In the genomic region with DNA sequence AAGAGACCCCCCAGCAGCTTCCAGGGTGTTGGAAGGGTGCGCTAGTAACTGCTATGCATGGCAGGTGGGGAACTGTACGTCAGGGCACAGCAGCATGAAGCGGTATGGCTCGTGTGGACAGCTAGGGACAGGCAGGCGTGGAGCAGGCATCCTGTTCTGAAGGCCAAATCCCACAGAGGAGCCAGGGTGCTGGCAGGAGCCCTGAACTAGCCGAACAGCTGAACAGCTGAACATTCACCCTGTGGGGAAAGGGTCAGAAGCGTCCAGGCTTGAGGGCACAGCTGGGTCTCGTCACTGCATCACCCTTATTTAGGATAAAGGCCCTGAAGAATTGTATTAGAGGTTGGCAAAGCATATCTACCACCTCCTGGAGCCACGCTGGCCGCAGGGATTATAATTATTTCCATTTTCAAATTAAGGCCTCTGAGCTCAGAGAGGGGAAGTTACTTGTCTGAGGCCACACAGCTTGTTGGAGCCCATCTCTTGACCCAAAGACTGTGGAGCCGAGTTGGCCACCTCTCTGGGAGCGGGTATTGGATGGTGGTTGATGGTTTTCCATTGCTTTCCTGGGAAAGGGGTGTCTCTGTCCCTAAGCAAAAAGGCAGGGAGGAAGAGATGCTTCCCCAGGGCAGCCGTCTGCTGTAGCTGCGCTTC, we compare ENCODE assay signal across 25 cellular contexts. TPM values are rescaled to one million over a fixed set of nuclear protein-coding genes. Genes with fewer than 3 reads are reported as not detected.
DNase-seq lines count a peak whose midpoint lies in the region; ATAC-seq, FAIRE-seq and TF ChIP-seq lines count a peak whose summit lies in the region.
"Had no signal": no experiment of that assay in that cellular context is flagged by ENCODE, and none has a peak within 500 bp of the region (broad histone marks: within the 10 kb centered on the region; RNA-seq: fewer than 3 reads in every experiment).

No MANE protein-coding gene starts in this region.

- BruUV-seq in HepG2 (replicated peaks; lab: Mats Ljungman, UMichigan), result no TSS peak

- H4K91ac ChIP-seq in trophoblast cell (ENCODE audit: low read depth, low read length), result no peak overlapping the region

- H3K27me3 ChIP-seq in HepG2 (ENCODE audit: control insufficient read depth in 1 of 2, insufficient read depth in 2 of 2, low read length in 2 of 2) (0 out of 5 replicates have a peak, but pooled peaks cover 0 to 1% of the 10 kb centered on the region in 2 experiments), trophoblast cell (ENCODE audit: insufficient read depth, low read length) (no peaks in the 10 kb centered on the region)
- H3K27me3 ChIP-seq: SJSA1 had no signal

- no peak overlapping the region for H2AFZ ChIP-seq in HepG2 (ENCODE audit: low read length)
- no peak overlapping the region for H2AFZ ChIP-seq in trophoblast cell (ENCODE audit: insufficient read depth, low read length, poor library complexity)

- POLR2A ChIA-PET in HepG2 (lab: Yijun Ruan, JAX), result no interaction called here

- H4K20me1 ChIP-seq in HepG2 (ENCODE audit: insufficient read depth, low read length), result no peaks in the 10 kb centered on the region

- in situ Hi-C loops in HepG2 (cut with HindIII; ENCODE audit: extremely low pct_ligation_motif_present, low pct_unique_long_range_greater_than_20kb), result no loop called here

- H3K4me1 ChIP-seq in HepG2 (ENCODE audit: insufficient read depth, low read length) (peaks cover 25% of the 10 kb centered on the region), trophoblast cell (ENCODE audit: control insufficient read depth in 1 of 2, insufficient read depth in 2 of 2, low read length in 2 of 2) (no peaks in the 10 kb centered on the region)
- H3K4me1 ChIP-seq: SJSA1 had no signal

- DNase-seq in HepG2 (ENCODE audit: low spot score), result no peak
- DNase-seq in trophoblast cell, result peak; percentile 33 to 40
- DNase-seq in OCI-M1 (lab: John Stamatoyannopoulos, UW), result no peak
- no peak for DNase-seq in left colon
- DNase-seq in NCI-H2171 treated with DMSO at 0.1 percent for 48 hours (lab: John Stamatoyannopoulos, UW), result no peak
- no peak for DNase-seq in GM19240 (ENCODE audit: insufficient read length, low spot score)
- DNase-seq: ACHN; C1 segment of cervical spinal cord; CD8-positive, alpha-beta T cell; GOT3; HCEC 1CT; NCI-H1105; NCI-H146; NCI-H2029; NCI-H345; NCI-H524 treated with DMSO at 0.1 percent for 48 hours; NCI-H82 had no signal

- H3K18ac ChIP-seq in trophoblast cell (ENCODE audit: low read length), result no peak overlapping the region

- WGBS in HepG2 (ENCODE audit: low lambda C conversion rate), result 61% methylated on average over 13 of the region's 14 CpGs
- WGBS in trophoblast cell (ENCODE audit: extremely low coverage, insufficient coverage, insufficient read length), result no CpG with 5 or more reads among the region's 14 CpGs

- H3K9me3 ChIP-seq in HepG2 (ENCODE audit: low read length), result no peaks in the 10 kb centered on the region
- H3K9me3 ChIP-seq in trophoblast cell (ENCODE audit: insufficient read depth, low read depth, low read length), result no peaks in the 10 kb centered on the region
- H3K9me3 ChIP-seq: SJSA1 had no signal

- no peak overlapping the region for H3K14ac ChIP-seq in trophoblast cell (ENCODE audit: low read length)

- no peak overlapping the region for H2BK120ac ChIP-seq in trophoblast cell (ENCODE audit: insufficient read depth, low read length, poor library complexity)

- no peak for TF ChIP-seq RAD21 in HepG2 (CRISPR knock-in tag; IDR thresholded peaks at IDR 0.05)

- H3K27ac ChIP-seq in angular gyrus (ENCODE audit: low read depth, low read length) (peak overlapping the region; percentile 32), HepG2 (ENCODE audit: extremely low read length, insufficient read depth, low read length) (no peak overlapping the region), trophoblast cell (ENCODE audit: low read depth, low read length) (no peak overlapping the region)
- H3K27ac ChIP-seq: HL-60, KMS-11, SJSA1 had no signal

- intact Hi-C loops in HepG2 (cut with micrococcal nuclease; ENCODE audit: unreplicated experiment) (no loop called here), left colon (cut with DNase I, micrococcal nuclease) (no loop called here)

- no peak for TF ChIP-seq CTCF in HepG2 (CRISPR knock-in tag; IDR thresholded peaks at IDR 0.05)

- H3K36me3 ChIP-seq in HepG2 (replicated peaks in 1 of 2; ENCODE audit: control insufficient read depth in 1 of 2, insufficient read depth in 2 of 2, low read length in 2 of 2) (no peaks in the 10 kb centered on the region), trophoblast cell (ENCODE audit: control insufficient read depth in 1 of 2, insufficient read depth in 2 of 2, low read length in 2 of 2) (no peaks in the 10 kb centered on the region)
- H3K36me3 ChIP-seq: SJSA1 had no signal

- H3K4ac ChIP-seq in trophoblast cell (ENCODE audit: low read depth, low read length), result no peak overlapping the region

- no peak for FAIRE-seq in HepG2 (lab: Jason Lieb, UNC)
- FAIRE-seq: G401.6, GM12892, RCC 7860 had no signal

- CTCF ChIA-PET in HepG2 (lab: Yijun Ruan, JAX; ENCODE audit: low intra/inter-chr PET ratio, low total read pairs), result no interaction called here

- H3K4me2 ChIP-seq in HepG2 (ENCODE audit: low read depth, low read length) (no peak overlapping the region), trophoblast cell (ENCODE audit: low read length) (no peak overlapping the region)
- H3K4me2 ChIP-seq: KMS-11 had no signal

- H3K79me2 ChIP-seq in HepG2 (ENCODE audit: insufficient read depth, low read length), result no peaks in the 10 kb centered on the region
- no peaks in the 10 kb centered on the region for H3K79me2 ChIP-seq in trophoblast cell (ENCODE audit: control insufficient read depth, insufficient read depth, low read length, poor library complexity)

- H4K12ac ChIP-seq in trophoblast cell (ENCODE audit: low read depth, low read length), result no peak overlapping the region

- H2BK12ac ChIP-seq in trophoblast cell (ENCODE audit: low read length), result no peak overlapping the region

- peak; percentile 19; the same call in 1 of the 3 replicates for ATAC-seq in HepG2
- no peak for ATAC-seq in left colon
- ATAC-seq: CD8-positive, alpha-beta T cell had no signal

- no peak overlapping the region for H3K23ac ChIP-seq in trophoblast cell (ENCODE audit: low read length)

- no peak overlapping the region for H4K8ac ChIP-seq in trophoblast cell (ENCODE audit: low read depth, low read length)

- no peak overlapping the region for H3K9ac ChIP-seq in HepG2 (ENCODE audit: insufficient read depth, low read depth, low read length)
- H3K9ac ChIP-seq in trophoblast cell (ENCODE audit: low read length), result no peak overlapping the region
- H3K9ac ChIP-seq: KMS-11 had no signal

- no peaks in the 10 kb centered on the region for H3K79me1 ChIP-seq in trophoblast cell (ENCODE audit: low read length)

- H2BK5ac ChIP-seq in trophoblast cell (ENCODE audit: low read depth, low read length, poor library complexity), result no peak overlapping the region

- no peak for TF ChIP-seq POLR2A in HepG2 (IDR thresholded peaks at IDR 0.05; ENCODE audit: insufficient read depth in 1 of 2, low read depth in 2 of 2, low read length in 2 of 2)

- TF ChIP-seq EP300 in HepG2 (IDR thresholded peaks at IDR 0.05; ENCODE audit: low read depth in 2 of 2, low read length in 2 of 2) (no peak), HepG2 (CRISPR knock-in tag; IDR thresholded peaks at IDR 0.05; ENCODE audit: borderline replicate concordance) (no peak)

- H2AK5ac ChIP-seq in trophoblast cell (ENCODE audit: low read length), result no peak overlapping the region

- H3K4me3 ChIP-seq in HepG2 (replicated peaks in 1 of 3; ENCODE audit: insufficient read depth in 1 of 3, low read depth in 2 of 3, low read length in 3 of 3), result no peak overlapping the region
- no peak overlapping the region for H3K4me3 ChIP-seq in trophoblast cell (ENCODE audit: low read depth, low read length)
- H3K4me3 ChIP-seq: SJSA1 had no signal

TF ChIP-seq in HepG2, 621 proteins besides CTCF, POLR2A, EP300 and RAD21 (continues in another document):
- TF ChIP-seq TSC22D2 (CRISPR knock-in tag; IDR thresholded peaks at IDR 0.05; ENCODE audit: borderline replicate concordance) (no peak), ZNF768 (CRISPR knock-in tag; IDR thresholded peaks at IDR 0.05) (peak; percentile 72), U2AF1 (optimal IDR thresholded peaks at IDR 0.05; ENCODE audit: low read depth, low read length) (no peak)

RNA-seq across cellular contexts. Expression of a gene that starts 3.3 kb away (rescaled TPM):
- total RNA-seq in HepG2 (2016; rRNA removed; fragmentation: Illumina TruSeq; extraction: Trizol) (not detected in 2 replicates), left colon (not detected)
- not detected in 2 replicates for total RNA-seq in HepG2 (2016; cell fraction: cytosol; rRNA removed; fragmentation: Illumina TruSeq; extraction: Trizol; ENCODE audit: low read depth)
- total RNA-seq in HepG2 (2016; cell fraction: insoluble cytoplasmic fraction; rRNA removed; fragmentation: Illumina TruSeq; extraction: Trizol), result not detected in 2 replicates
- not detected in 2 replicates for total RNA-seq in HepG2 (2016; cell fraction: membrane; rRNA removed; fragmentation: Illumina TruSeq; extraction: Trizol)
- total RNA-seq in HepG2 (2016; cell fraction: nucleus; rRNA removed; fragmentation: Illumina TruSeq; extraction: Trizol), result not detected in 2 replicates
- 0.37 TPM in 1 of 2 replicates, not detected in the other for polyA plus RNA-seq in HepG2 (2011; rRNA removed)
- not detected in 2 replicates for polyA plus RNA-seq in HepG2 (2011; cell fraction: cytosol; rRNA removed)
- polyA plus RNA-seq in HepG2 (2011; cell fraction: nucleus; rRNA removed), result not detected in 2 replicates
- not detected in 2 replicates for polyA plus RNA-seq in HepG2 (2012)
- not detected in 2 replicates for polyA plus RNA-seq in HepG2 (2016; cell fraction: cytosol; fragmentation: Illumina TruSeq; extraction: Trizol; ENCODE audit: low read depth)
- not detected in 2 replicates for polyA plus RNA-seq in HepG2 (2016; cell fraction: insoluble cytoplasmic fraction; fragmentation: Illumina TruSeq; extraction: Trizol; ENCODE audit: low read depth)
- not detected in 2 replicates for polyA plus RNA-seq in HepG2 (2016; cell fraction: membrane; fragmentation: Illumina TruSeq; extraction: Trizol; ENCODE audit: low read depth)
- not detected in 2 replicates for polyA plus RNA-seq in HepG2 (2016; cell fraction: nucleus; fragmentation: Illumina TruSeq; extraction: Trizol; ENCODE audit: insufficient read depth, low read depth)
- polyA minus RNA-seq in HepG2 (2011; rRNA and poly(A)+ RNA removed; ENCODE audit: low replicate concordance), result 0.78 TPM in 1 of 2 replicates, not detected in the other
- polyA minus RNA-seq in HepG2 (2011; cell fraction: cytosol; rRNA and poly(A)+ RNA removed), result not detected in 2 replicates
- polyA minus RNA-seq in HepG2 (2011; cell fraction: nucleus; rRNA and poly(A)+ RNA removed), result not detected in 2 replicates
- polyA plus RNA-seq in trophoblast cell (2013), result not detected in 2 replicates
- total RNA-seq: CD8-positive, alpha-beta T cell; HT-29; SJSA1 had no signal

Comparison
In these comparisons a context has a peak if more than half of its experiments do, and no peak if none do; other contexts are left out.
1. DNase-seq: peak in trophoblast cell (2 of 2); none in HepG2 (single experiment), OCI-M1 (single experiment), left colon (0 of 2), NCI-H2171 treated with DMSO at 0.1 percent for 48 hours (single experiment) and GM19240 (single experiment).